Comparison of ENCODE assay signal across 10 cellular contexts in the genomic region with DNA sequence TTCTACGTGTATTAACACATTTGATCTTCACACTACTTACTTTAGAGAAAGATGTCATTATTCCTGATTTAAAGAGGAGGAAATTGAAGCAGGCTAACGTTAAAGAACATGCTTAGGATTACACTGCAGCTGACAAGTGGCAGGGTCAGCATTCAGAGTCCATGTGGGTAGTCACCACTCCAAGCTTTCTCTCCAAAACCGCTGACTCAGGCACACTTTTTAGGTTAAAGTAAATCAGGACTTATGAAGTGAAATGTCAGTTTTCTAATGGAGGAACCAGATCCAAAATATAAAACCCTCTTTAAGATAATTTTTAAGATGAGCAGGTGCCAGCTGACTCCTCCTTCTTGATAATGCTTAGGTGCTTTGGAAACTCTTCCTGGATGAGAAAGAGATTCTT.
"Had no signal": no experiment of that assay in that cellular context is flagged by ENCODE, and none has a peak within 500 bp of the region (broad histone marks: within the 10 kb centered on the region; RNA-seq: fewer than 3 reads in every experiment).

No MANE protein-coding gene starts in this region.

- ATAC-seq: GM23338, HCT116 had no signal

- H3K9ac ChIP-seq: GM23248 had no signal

- DNase-seq: GM23248, GOT3, H7, H9, HCEC 1CT, HFFc6 had no signal

- H3K27ac ChIP-seq: GM23248 had no signal

- H3K4me1 ChIP-seq: HAP-1 had no signal

- H2AFZ ChIP-seq: GM23248, GM23338 had no signal

- H3K4me3 ChIP-seq: GM23248, GM23338, HAP-1 had no signal

- H3K4me2 ChIP-seq: GM23338 had no signal

- H3K9me3 ChIP-seq: HAP-1 had no signal

- FAIRE-seq: H54 had no signal

- H3K36me3 ChIP-seq: HAP-1 had no signal
